Comparison of ENCODE assay signal across 28 cellular contexts in genomic region chr4:127534041-127534440, GRCh38.
"Had no signal": no experiment of that assay in that cellular context is flagged by ENCODE, and none has a peak within 500 bp of the region (broad histone marks: within the 10 kb centered on the region; RNA-seq: fewer than 3 reads in every experiment).

No MANE protein-coding gene starts in this region.

- H3K4me1 Mint-ChIP-seq: stimulated activated effector memory CD8-positive, alpha-beta T cell treated with anti-CD3 and anti-CD28 coated beads, Interleukin-12 subunit alpha, Interleukin-12 subunit beta, amount 100 ng/mL, for 72 hours; stimulated activated memory B cell treated with anti-CD40 and anti-IgM and Interleukin-4, amounts not matched to agents 10 μg/mL and 1 μg/mL and 100 μg/mL, for 72 hours; stimulated activated naive B cell treated with anti-CD40 and anti-IgM and Interleukin-4, amounts not matched to agents 10 μg/mL and 1 μg/mL and 100 μg/mL, for 72 hours; stimulated activated naive CD8-positive, alpha-beta T cell treated with anti-CD3 and anti-CD28 coated beads, Interleukin-15, amount 100 ng/mL, for 72 hours had no signal

- H3K4me3 ChIP-seq: stomach, suprapubic skin, testis, thoracic aorta, thyroid gland, tibial artery, tibial nerve, transverse colon, upper lobe of left lung, upper lobe of right lung, uterus, vagina had no signal

- ATAC-seq: stimulated activated effector memory CD8-positive, alpha-beta T cell treated with anti-CD3 and anti-CD28 coated beads, Interleukin-12 subunit alpha, Interleukin-12 subunit beta, amount 100 ng/mL, for 72 hours; stimulated activated memory B cell treated with anti-CD40 and anti-IgM and Interleukin-4, amounts not matched to agents 10 μg/mL and 1 μg/mL and 100 μg/mL, for 72 hours; stimulated activated naive B cell treated with anti-CD40 and anti-IgM and Interleukin-4, amounts not matched to agents 10 μg/mL and 1 μg/mL and 100 μg/mL, for 72 hours; stimulated activated naive CD8-positive, alpha-beta T cell treated with anti-CD3 and anti-CD28 coated beads, Interleukin-15, amount 100 ng/mL, for 72 hours; stimulated activated naive CD8-positive, alpha-beta T cell treated with anti-CD3 and anti-CD28 coated beads, Interleukin-15, Interleukin-2, amounts not matched to agents 100 U/mL and 50 U/mL, for 24 hours had no signal

- H3K4me3 Mint-ChIP-seq: stimulated activated effector memory CD8-positive, alpha-beta T cell treated with anti-CD3 and anti-CD28 coated beads, Interleukin-12 subunit alpha, Interleukin-12 subunit beta, amount 100 ng/mL, for 72 hours; stimulated activated memory B cell treated with anti-CD40 and anti-IgM and Interleukin-4, amounts not matched to agents 10 μg/mL and 1 μg/mL and 100 μg/mL, for 72 hours; stimulated activated naive B cell treated with anti-CD40 and anti-IgM and Interleukin-4, amounts not matched to agents 10 μg/mL and 1 μg/mL and 100 μg/mL, for 72 hours; stimulated activated naive CD8-positive, alpha-beta T cell treated with anti-CD3 and anti-CD28 coated beads, Interleukin-15, amount 100 ng/mL, for 72 hours; stimulated activated naive CD8-positive, alpha-beta T cell treated with anti-CD3 and anti-CD28 coated beads, Interleukin-15, Interleukin-2, amounts not matched to agents 100 ng/mL and 50 ng/mL, for 24 hours; type B pancreatic cell had no signal

- H3K27me3 ChIP-seq: stomach, suprapubic skin, testis, thyroid gland, tibial artery, tibial nerve, transverse colon, upper lobe of left lung, upper lobe of right lung, uterus, vagina had no signal

- H3K27ac Mint-ChIP-seq: stimulated activated effector memory CD8-positive, alpha-beta T cell treated with anti-CD3 and anti-CD28 coated beads, Interleukin-12 subunit alpha, Interleukin-12 subunit beta, amount 100 ng/mL, for 72 hours; stimulated activated memory B cell treated with anti-CD40 and anti-IgM and Interleukin-4, amounts not matched to agents 10 μg/mL and 1 μg/mL and 100 μg/mL, for 72 hours; stimulated activated naive B cell treated with anti-CD40 and anti-IgM and Interleukin-4, amounts not matched to agents 10 μg/mL and 1 μg/mL and 100 μg/mL, for 72 hours; stimulated activated naive CD8-positive, alpha-beta T cell treated with anti-CD3 and anti-CD28 coated beads, Interleukin-15, amount 100 ng/mL, for 72 hours; stimulated activated naive CD8-positive, alpha-beta T cell treated with anti-CD3 and anti-CD28 coated beads, Interleukin-15, Interleukin-2, amounts not matched to agents 100 ng/mL and 50 ng/mL, for 24 hours; type B pancreatic cell had no signal

- H3K4me1 ChIP-seq: suprapubic skin, testis, uterus had no signal

- H3K36me3 ChIP-seq: stomach, suprapubic skin, thoracic aorta, thyroid gland, tibial artery, tibial nerve, transverse colon, upper lobe of left lung, upper lobe of right lung, uterus, vagina had no signal

- H3K36me3 Mint-ChIP-seq: stimulated activated effector memory CD8-positive, alpha-beta T cell treated with anti-CD3 and anti-CD28 coated beads, Interleukin-12 subunit alpha, Interleukin-12 subunit beta, amount 100 ng/mL, for 72 hours; stimulated activated memory B cell treated with anti-CD40 and anti-IgM and Interleukin-4, amounts not matched to agents 10 μg/mL and 1 μg/mL and 100 μg/mL, for 72 hours; stimulated activated naive B cell treated with anti-CD40 and anti-IgM and Interleukin-4, amounts not matched to agents 10 μg/mL and 1 μg/mL and 100 μg/mL, for 72 hours; type B pancreatic cell had no signal

- H3K9me3 Mint-ChIP-seq: stimulated activated memory B cell treated with anti-CD40 and anti-IgM and Interleukin-4, amounts not matched to agents 10 μg/mL and 1 μg/mL and 100 μg/mL, for 72 hours; stimulated activated naive CD8-positive, alpha-beta T cell treated with anti-CD3 and anti-CD28 coated beads, Interleukin-15, amount 100 ng/mL, for 72 hours; stimulated activated naive CD8-positive, alpha-beta T cell treated with anti-CD3 and anti-CD28 coated beads, Interleukin-15, Interleukin-2, amounts not matched to agents 100 ng/mL and 50 ng/mL, for 24 hours; type B pancreatic cell had no signal

- H3K9me3 ChIP-seq: suprapubic skin, testis, thyroid gland, tibial artery, transverse colon, upper lobe of left lung, upper lobe of right lung, uterus, vagina had no signal

- FAIRE-seq: urothelium cell line had no signal

- H3K27ac ChIP-seq: suprapubic skin, testis, thoracic aorta, thyroid gland, tibial artery, transverse colon, upper lobe of left lung, upper lobe of right lung, uterus, vagina had no signal

- DNase-seq: stimulated activated CD4-positive, alpha-beta T cell treated with anti-CD3 and anti-CD28 coated beads, Interleukin-2, amount 100 ng/mL, for 48 hours; stimulated activated CD4-positive, alpha-beta T cell treated with anti-CD3 and anti-CD28 coated beads, Interleukin-4, amount 100 ng/mL, for 1 hour; stimulated activated CD4-positive, alpha-beta T cell treated with anti-CD3 and anti-CD28 coated beads, Interleukin-4, amount 100 ng/mL, for 24 hours; stimulated activated CD4-positive, alpha-beta T cell treated with anti-CD3 and anti-CD28 coated beads, Interleukin-4, amount 100 ng/mL, for 4 hours; stimulated activated CD8-positive, alpha-beta memory T cell treated with anti-CD3 and anti-CD28 coated beads, Interleukin-4, amount 100 ng/mL, for 48 hours; stimulated activated naive B cell treated with anti-CD40 and anti-IgM and Interleukin-4, amounts not matched to agents 10 μg/mL and 1 μg/mL and 100 μg/mL, for 72 hours; stimulated activated naive CD4-positive, alpha-beta T cell; stimulated activated naive CD4-positive, alpha-beta T cell treated with Interleukin-2 at 50 U/mL for 16 hours; stimulated activated naive CD8-positive, alpha-beta T cell treated with anti-CD3 and anti-CD28 coated beads, Interleukin-15, amount 100 ng/mL, for 72 hours; stimulated activated naive CD8-positive, alpha-beta T cell treated with anti-CD3 and anti-CD28 coated beads, Interleukin-15, Interleukin-2, amounts not matched to agents 100 U/mL and 50 U/mL, for 24 hours; testis; trophoblast cell; upper lobe of right lung had no signal
